30 cellular contexts compared by ENCODE assay signal in the genomic region with DNA sequence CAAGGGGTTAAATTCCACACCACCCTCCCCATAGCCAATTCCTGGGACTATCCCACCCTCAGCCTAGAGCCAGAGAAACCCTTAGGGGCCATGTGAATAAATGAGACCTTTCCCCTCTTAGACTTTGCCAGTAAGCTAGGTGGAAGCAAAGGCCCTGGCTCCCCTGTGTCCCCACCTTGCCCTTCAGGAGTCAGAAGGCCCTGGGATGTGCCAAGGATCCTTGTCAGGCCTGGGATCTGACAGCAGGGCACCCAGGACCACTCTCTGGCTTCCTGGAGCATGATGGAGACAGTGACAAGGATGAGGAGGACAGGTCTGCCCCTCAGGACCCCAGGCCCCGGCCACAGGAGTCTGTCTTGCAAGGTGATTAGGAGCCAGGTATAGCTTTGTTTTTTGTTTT.
"Had no signal": no experiment of that assay in that cellular context is flagged by ENCODE, and none has a peak within 500 bp of the region (broad histone marks: within the 10 kb centered on the region; RNA-seq: fewer than 3 reads in every experiment).

No MANE protein-coding gene starts in this region.

- H3K9me3 ChIP-seq: colonic mucosa, esophagus squamous epithelium, gastroesophageal sphincter, heart right ventricle had no signal

- DNase-seq: activated CD4-positive, alpha-beta memory T cell treated with anti-CD3 and anti-CD28 coated beads, Interleukin-2, amount 10 ng/mL, durations not matched to agents 7 days and 5 days; activated CD4-positive, alpha-beta T cell treated with anti-CD3 and anti-CD28 coated beads for 1 hour; activated CD4-positive, alpha-beta T cell treated with anti-CD3 and anti-CD28 coated beads for 4 hours; activated CD4-positive, alpha-beta T cell treated with anti-CD3 and anti-CD28 coated beads, Interleukin-2, amount 10 ng/mL, durations not matched to agents 7 days and 5 days; activated CD4-positive, alpha-beta T cell treated with anti-CD3 and anti-CD28 coated beads, Interleukin-2, amount 50 U/mL, for 4 hours; activated CD8-positive, alpha-beta memory T cell treated with anti-CD3 and anti-CD28 coated beads, Interleukin-2, amount 50 U/mL, for 48 hours; activated gamma-delta T cell; activated naive CD4-positive, alpha-beta T cell; activated naive CD4-positive, alpha-beta T cell treated with anti-CD3 and anti-CD28 coated beads, Interleukin-2, amount 10 ng/mL, durations not matched to agents 7 days and 5 days; activated naive CD8-positive, alpha-beta T cell treated with anti-CD3 and anti-CD28 coated beads, Interleukin-2, amount 10 ng/mL, durations not matched to agents 7 days and 5 days; activated T-cell treated with anti-CD3 and anti-CD28 coated beads for 4 hours; activated T-cell treated with anti-CD3 and anti-CD28 coated beads, Interleukin-2, amount 50 U/mL, for 24 hours; activated T-cell treated with anti-CD3 and anti-CD28 coated beads, Interleukin-2, amount 50 U/mL, for 72 hours; amniotic stem cell; anterior cingulate cortex; brain microvascular endothelial cell; central memory CD4-positive, alpha-beta T cell; cerebellar nuclear complex; colonic mucosa; effector CD8-positive, alpha-beta T cell; esophagus squamous epithelium; foreskin melanocyte; heart right ventricle; T-helper 2 cell had no signal

- FAIRE-seq: astrocyte, bronchial epithelial cell, endometrium, endothelial cell of umbilical vein had no signal

- H3K4me3 ChIP-seq: colonic mucosa, esophagus squamous epithelium, gastroesophageal sphincter had no signal

- H3K4me1 ChIP-seq: colonic mucosa had no signal

- H3K27ac ChIP-seq: brain microvascular endothelial cell, colonic mucosa, epithelial cell of prostate, esophagus squamous epithelium, gastroesophageal sphincter, heart right ventricle had no signal

- H3K36me3 ChIP-seq: brain microvascular endothelial cell, colonic mucosa, esophagus squamous epithelium, gastroesophageal sphincter, heart right ventricle had no signal
